In the genomic region with DNA sequence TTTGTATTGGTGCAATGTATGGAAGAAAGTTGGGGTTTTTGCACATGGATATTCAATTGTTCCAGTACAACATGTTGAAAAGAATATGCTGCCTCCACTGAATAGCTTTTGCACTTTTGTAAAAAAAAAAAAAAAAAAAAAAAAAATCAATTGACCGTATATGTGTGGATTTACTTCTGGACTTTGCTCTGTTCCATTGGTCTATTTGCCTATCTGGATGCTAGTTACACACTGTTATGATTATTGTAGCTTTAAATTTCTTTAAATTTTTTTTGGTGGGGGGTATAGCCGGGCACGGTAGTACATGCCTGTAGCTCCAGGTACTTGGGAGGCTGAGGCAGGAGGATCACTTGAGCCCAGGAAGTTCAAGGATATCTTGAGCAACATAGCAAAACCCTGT, we compare ENCODE assay signal across 27 cellular contexts.
"Had no signal": no experiment of that assay in that cellular context is flagged by ENCODE, and none has a peak within 500 bp of the region (broad histone marks: within the 10 kb centered on the region; RNA-seq: fewer than 3 reads in every experiment).

No MANE protein-coding gene starts in this region.

- H3K4me1 ChIP-seq: pancreas, psoas muscle, sigmoid colon, suprapubic skin, testis, upper lobe of right lung, uterus had no signal

- H3K4me3 ChIP-seq: pancreas, psoas muscle, right lobe of liver, sigmoid colon, suprapubic skin, testis, tibial artery, transverse colon, upper lobe of right lung, uterus had no signal

- ATAC-seq: naive thymus-derived CD8-positive, alpha-beta T cell; natural killer cell treated with Interleukin-12 subunit alpha and Interleukin-12 subunit beta and Interleukin-15 and Interleukin-18, amount 100 ng/mL, for 72 hours; pancreas; psoas muscle; right cardiac atrium; stimulated activated memory B cell treated with anti-CD40 and anti-IgM and Interleukin-4, amounts not matched to agents 10 μg/mL and 1 μg/mL and 100 μg/mL, for 72 hours; stimulated activated naive CD8-positive, alpha-beta T cell treated with anti-CD3 and anti-CD28 coated beads, Interleukin-15, amount 100 ng/mL, for 72 hours; stimulated activated naive CD8-positive, alpha-beta T cell treated with anti-CD3 and anti-CD28 coated beads, Interleukin-15, Interleukin-2, amounts not matched to agents 100 U/mL and 50 U/mL, for 24 hours; upper lobe of right lung had no signal

- H3K27ac ChIP-seq: neutrophil, pancreas, psoas muscle, right lobe of liver, sigmoid colon, suprapubic skin, testis, tibial artery, transverse colon, upper lobe of right lung, uterus had no signal

- H3K27me3 ChIP-seq: neutrophil, pancreas, right lobe of liver, sigmoid colon, suprapubic skin, testis, tibial artery, transverse colon, upper lobe of right lung, uterus had no signal

- H3K36me3 ChIP-seq: neutrophil, pancreas, right lobe of liver, sigmoid colon, suprapubic skin, tibial artery, transverse colon, upper lobe of right lung, uterus had no signal

- DNase-seq: naive thymus-derived CD8-positive, alpha-beta T cell; nephron progenitor cell; nucleus accumbens; pancreas; psoas muscle; right cardiac atrium; right lobe of liver; sigmoid colon; small intestine; stimulated activated CD4-positive, alpha-beta T cell treated with anti-CD3 and anti-CD28 coated beads, Interleukin-15, amount 100 ng/mL, for 24 hours; stimulated activated CD4-positive, alpha-beta T cell treated with anti-CD3 and anti-CD28 coated beads, Interleukin-2, amount 100 ng/mL, for 24 hours; stimulated activated CD4-positive, alpha-beta T cell treated with anti-CD3 and anti-CD28 coated beads, Interleukin-2, amount 100 ng/mL, for 48 hours; stimulated activated CD4-positive, alpha-beta T cell treated with anti-CD3 and anti-CD28 coated beads, Interleukin-4, amount 100 ng/mL, for 24 hours; stimulated activated CD8-positive, alpha-beta memory T cell treated with anti-CD3 and anti-CD28 coated beads, Interleukin-4, amount 100 ng/mL, for 48 hours; stimulated activated naive CD4-positive, alpha-beta T cell; stimulated activated naive CD8-positive, alpha-beta T cell treated with anti-CD3 and anti-CD28 coated beads, Interleukin-15, amount 100 ng/mL, for 72 hours; stimulated activated naive CD8-positive, alpha-beta T cell treated with anti-CD3 and anti-CD28 coated beads, Interleukin-15, Interleukin-2, amounts not matched to agents 100 U/mL and 50 U/mL, for 24 hours; substantia nigra; testis; tibial artery; transverse colon; upper lobe of right lung; uterus had no signal

- H3K9me3 ChIP-seq: pancreas, right lobe of liver, suprapubic skin, testis, tibial artery, uterus had no signal
